Comparison of ENCODE assay signal across 8 cellular contexts in genomic region chrX:11758400-11759171, GRCh38. TPM values are rescaled to one million over a fixed set of nuclear protein-coding genes. Genes with fewer than 3 reads are reported as not detected.
DNase-seq lines count a peak whose midpoint lies in the region; ATAC-seq and TF ChIP-seq lines count a peak whose summit lies in the region.

No MANE protein-coding gene starts in this region.

- peak overlapping the region; percentile 91 to 96 (median 92) for H3K27ac Mint-ChIP-seq in immature natural killer cell

- H3K9me3 Mint-ChIP-seq in immature natural killer cell = no peaks in the 10 kb centered on the region

- no peaks in the 10 kb centered on the region for H3K9me3 ChIP-seq in breast epithelium
- H3K9me3 ChIP-seq in smooth muscle cell (replicated peaks; ENCODE audit: low read depth) = no peaks in the 10 kb centered on the region

- H3K27ac ChIP-seq in breast epithelium (peak overlapping the region; percentile 87 to 95), smooth muscle cell (ENCODE audit: low read depth) (peak overlapping the region; percentile 90)

- H3K4me1 Mint-ChIP-seq in immature natural killer cell = peaks cover 17 to 22% of the 10 kb centered on the region in 2 donors

- H3K4me2 ChIP-seq in smooth muscle cell = peak overlapping the region; percentile 92

- H3F3A ChIP-seq in smooth muscle cell (ENCODE audit: low read depth) = no peaks in the 10 kb centered on the region

- peaks cover 0 to 16% (median 4%) of the 10 kb centered on the region in 3 donors for H3K36me3 Mint-ChIP-seq in immature natural killer cell

- peak overlapping the region; percentile 85 for H3K9ac ChIP-seq in smooth muscle cell (ENCODE audit: low read depth)

- H3K4me1 ChIP-seq in breast epithelium (no peaks in the 10 kb centered on the region), smooth muscle cell (ENCODE audit: low read depth) (peaks cover 4% of the 10 kb centered on the region)

- peak overlapping the region; percentile 87 to 99 (median 91) for H3K4me3 Mint-ChIP-seq in immature natural killer cell

- H3K27me3 ChIP-seq in breast epithelium (peaks cover 0 to 10% of the 10 kb centered on the region in 2 donors), smooth muscle cell (ENCODE audit: low read depth) (no peaks in the 10 kb centered on the region)

- no peaks in the 10 kb centered on the region for H4K20me1 ChIP-seq in smooth muscle cell (ENCODE audit: low read depth)

- H2AFZ ChIP-seq in smooth muscle cell (ENCODE audit: low read depth) = peak overlapping the region; percentile 69

- intact Hi-C loops in breast epithelium (cut with DNase I; ENCODE audit: low total_unique reads) = no loop called here

- WGBS in smooth muscle cell (ENCODE audit: low lambda C conversion rate) = 41% methylated on average over 48 of the region's 66 CpGs

- no peaks in the 10 kb centered on the region for H3K36me3 ChIP-seq in breast epithelium
- peaks cover 4% of the 10 kb centered on the region for H3K36me3 ChIP-seq in smooth muscle cell (ENCODE audit: low read depth)

- H3K27me3 Mint-ChIP-seq in immature natural killer cell (ENCODE audit: low read depth in 3 of 3) = peaks cover 7 to 16% (median 14%) of the 10 kb centered on the region in 3 donors

- DNase-seq in NCI-H1436 (lab: John Stamatoyannopoulos, UW) (peak; percentile 66), NCI-H1436 treated with DMSO at 0.1 percent for 48 hours (lab: John Stamatoyannopoulos, UW) (no peak), NCI-H2171 (lab: John Stamatoyannopoulos, UW) (peak; percentile 74), breast epithelium (ENCODE audit: low spot score in 2 of 2) (peak; percentile 53 to 73), immature natural killer cell (peak; percentile 83 to 87 (median 85)), smooth muscle cell (lab: John Stamatoyannopoulos, UW; ENCODE audit: unreplicated experiment) (peak; percentile 55)

- ATAC-seq in HG02970 (IDR thresholded peaks at IDR 0.05; ENCODE audit: low FRiP score, unreplicated experiment) = peak; percentile 46

- H3K4me3 ChIP-seq in WI38 (ENCODE audit: low read depth, low read length) (peak overlapping the region; percentile 77), breast epithelium (peak overlapping the region; percentile 62 to 84 (median 70)), smooth muscle cell (peak overlapping the region; percentile 67)

- no peak for TF ChIP-seq POLR2A in breast epithelium (IDR thresholded peaks at IDR 0.05)

- no peaks in the 10 kb centered on the region for H3K79me2 ChIP-seq in smooth muscle cell (ENCODE audit: low read depth)

- TF ChIP-seq CTCF in WI38 (IDR thresholded peaks at IDR 0.05; ENCODE audit: low read depth, low read length) (0 out of 2 replicates have a peak, but pooled peaks have one; percentile 22), breast epithelium (IDR thresholded peaks at IDR 0.05) (peak; percentile 34 to 49 (median 37)), smooth muscle cell (IDR thresholded peaks at IDR 0.05; ENCODE audit: borderline replicate concordance, insufficient read depth, poor library complexity, severe bottlenecking) (peak; percentile 76)

RNA-seq across cellular contexts. Expression of gene MSL3, which starts 0.5 kb away (rescaled TPM):
- 10 to 100 TPM; 20.0 to 26.3 (median 24.3) TPM for total RNA-seq in breast epithelium
- 10 to 100 TPM; 40.5 to 47.8 (median 41.0) TPM for polyA plus RNA-seq in immature natural killer cell
- total RNA-seq in smooth muscle cell = 25.4 and 48.1 TPM in 2 replicates
- 14.4 and 15.7 TPM in 2 replicates for polyA plus RNA-seq in smooth muscle cell

Comparison
In these comparisons a context has a peak if more than half of its experiments do, and no peak if none do; other contexts are left out.
1. CTCF ChIP-seq: peak in every context shown above with its lines; median percentile 76 in smooth muscle cell; 37 in breast epithelium; 22 in WI38.